In the genomic region with DNA sequence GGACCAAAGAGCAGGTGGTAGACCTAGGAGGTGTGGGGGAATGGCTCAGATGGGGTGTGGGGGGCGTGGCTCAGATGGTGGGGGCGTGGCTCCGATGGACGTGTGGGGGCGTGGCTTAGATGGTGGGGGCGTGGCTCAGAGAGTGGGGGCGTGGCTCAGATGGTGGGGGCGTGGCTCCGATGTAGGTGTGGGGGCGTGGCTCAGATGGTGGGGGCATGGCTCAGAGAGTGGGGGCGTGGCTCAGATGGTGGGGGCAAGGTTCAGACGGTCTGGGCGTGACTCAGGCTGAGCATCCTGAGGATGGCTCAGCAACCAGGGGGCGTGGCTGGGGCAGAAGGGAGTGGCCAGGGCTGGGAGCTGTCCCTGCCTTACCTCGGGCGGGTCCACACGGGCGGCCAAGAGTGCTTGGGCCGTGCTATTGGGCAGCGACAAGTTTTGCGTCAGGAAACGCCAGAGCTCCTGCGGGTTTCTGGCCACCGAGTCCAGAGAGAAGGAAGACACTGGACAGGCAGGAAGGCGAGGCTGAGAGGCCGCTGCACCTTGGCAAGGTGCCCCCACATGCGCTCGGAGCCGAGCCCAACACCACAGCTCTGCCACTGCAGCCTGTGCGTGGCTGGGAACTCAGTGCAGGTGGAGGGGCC, we compare ENCODE assay signal across 6 cellular contexts.
DNase-seq lines count a peak whose midpoint lies in the region; ATAC-seq lines count a peak whose summit lies in the region.

No MANE protein-coding gene starts in this region.

- no peak for ATAC-seq in GM21529 (IDR thresholded peaks at IDR 0.05; ENCODE audit: unreplicated experiment)

- DNase-seq in EH (ENCODE audit: low read depth) (peak; percentile 71), NOMO-1 treated with dmso at 0.1 percent for 144 hours (lab: John Stamatoyannopoulos, UW; ENCODE audit: unreplicated experiment) (peak; percentile 65), middle frontal gyrus (ENCODE audit: extremely low spot score, low spot score) (peak; percentile 60), NCI-H1092 (lab: John Stamatoyannopoulos, UW) (no peak)
- peak; percentile 70 for DNase-seq in activated naive CD4-positive, alpha-beta T cell treated with anti-CD3 and anti-CD28 coated beads, Interleukin-2, amount 50 U/mL, for 16 hours
